In genomic region chr15:99453646-99454045, GRCh38 we compare ENCODE assay signal across 14 cellular contexts.
A peak's percentile ranks its signal among the peaks of the same experiment; 100 is the strongest.
DNase-seq lines count a peak whose midpoint lies in the region; ATAC-seq and TF ChIP-seq lines count a peak whose summit lies in the region.
"Had no signal": no experiment of that assay in that cellular context is flagged by ENCODE, and none has a peak within 500 bp of the region (broad histone marks: within the 10 kb centered on the region; RNA-seq: fewer than 3 reads in every experiment).

No MANE protein-coding gene starts in this region.

- TF ChIP-seq EP300 in SK-N-SH (IDR thresholded peaks at IDR 0.05; ENCODE audit: borderline replicate concordance in 1 of 2, low read depth in 1 of 2, low read length in 1 of 2) (no peak), suprapubic skin (IDR thresholded peaks at IDR 0.05) (no peak)

- POLR2A ChIA-PET in SK-N-SH (lab: Yijun Ruan, JAX) = no interaction called here

- no peak for TF ChIP-seq POLR2A in suprapubic skin (IDR thresholded peaks at IDR 0.05)

- H3K4me1 ChIP-seq in SK-N-SH (ENCODE audit: control insufficient read depth in 1 of 2, insufficient read depth in 2 of 2, low read depth in 1 of 2, low read length in 1 of 2) = peaks cover 4 to 21% of the 10 kb centered on the region in 2 experiments; a peak in 3 of 4 replicates
- peaks cover 67% of the 10 kb centered on the region for H3K4me1 ChIP-seq in suprapubic skin
- no peaks in the 10 kb centered on the region for H3K4me1 ChIP-seq in BE2C

- H3K4me2 ChIP-seq in SK-N-SH = peak overlapping the region; percentile 77; the same call in 1 of the 2 replicates

- no peak for ATAC-seq in SK-N-SH treated with all-trans-retinoic acid at 6 μM for 48 hours

- DNase-seq in SK-N-SH (no peak), dorsolateral prefrontal cortex (no peak), mesenteric fat pad (ENCODE audit: low spot score) (peak; percentile 35), suprapubic skin (ENCODE audit: low spot score in 2 of 2) (no peak), BE2C (no peak), NCI-H2107 (lab: John Stamatoyannopoulos, UW) (no peak)
- no peak for DNase-seq in stimulated activated CD4-positive, alpha-beta T cell treated with anti-CD3 and anti-CD28 coated beads, Interleukin-4, amount 100 ng/mL, for 1 hour
- DNase-seq: NCI-H187; SHP77 treated with DMSO at 0.1 percent for 48 hours; stimulated activated CD4-positive, alpha-beta T cell treated with anti-CD3 and anti-CD28 coated beads, Interleukin-2, amount 100 ng/mL, for 48 hours; stimulated activated naive CD4-positive, alpha-beta T cell had no signal

- no peak overlapping the region for H3K9ac ChIP-seq in SK-N-SH

- 100% methylated on average over 3 of the region's 6 CpGs for WGBS in SK-N-SH (ENCODE audit: low lambda C conversion rate)
- 95% methylated on average over 5 of the region's 6 CpGs for WGBS in suprapubic skin

- H3K36me3 ChIP-seq in SK-N-SH (replicated peaks in 1 of 2; ENCODE audit: control insufficient read depth in 1 of 2, insufficient read depth in 2 of 2, low read length in 1 of 2) = no peaks in the 10 kb centered on the region
- H3K36me3 ChIP-seq in suprapubic skin = no peaks in the 10 kb centered on the region
- H3K36me3 ChIP-seq in BE2C = no peaks in the 10 kb centered on the region

- TF ChIP-seq CTCF in SK-N-SH (IDR thresholded peaks at IDR 0.05) (no peak), dorsolateral prefrontal cortex (IDR thresholded peaks at IDR 0.05 in 54 of 56, conservative IDR thresholded peaks at IDR 0.05 in 2 of 56; ENCODE audit: low read depth in 1 of 56, partially characterized antibody in 56 of 56) (no peak), suprapubic skin (IDR thresholded peaks at IDR 0.05) (no peak), BE2C (IDR thresholded peaks at IDR 0.05; ENCODE audit: low read depth, low read length) (no peak)

- H3K9me3 ChIP-seq in SK-N-SH (no peaks in the 10 kb centered on the region), suprapubic skin (no peaks in the 10 kb centered on the region), BE2C (no peaks in the 10 kb centered on the region)
- H3K9me3 ChIP-seq: mucosa of descending colon had no signal

- H3K9me2 ChIP-seq in SK-N-SH = no peaks in the 10 kb centered on the region

- H2AFZ ChIP-seq in SK-N-SH (ENCODE audit: low read depth) = no peak overlapping the region

- no peaks in the 10 kb centered on the region for H4K20me1 ChIP-seq in SK-N-SH (ENCODE audit: insufficient read depth)

- TF ChIP-seq RAD21 in SK-N-SH (IDR thresholded peaks at IDR 0.05; ENCODE audit: low read length) = no peak

- intact Hi-C loops in dorsolateral prefrontal cortex (cut with DNase I) = no loop called here

- H3K79me2 ChIP-seq in SK-N-SH (ENCODE audit: insufficient read depth) = no peaks in the 10 kb centered on the region

- H3K4me3 ChIP-seq in SK-N-SH (ENCODE audit: low read depth in 2 of 2, low read length in 1 of 2) (no peak overlapping the region), dorsolateral prefrontal cortex (peak overlapping the region in 14 of 59 donors; percentile 2 to 35 (median 26)), suprapubic skin (no peak overlapping the region), BE2C (ENCODE audit: low read depth, low read length) (no peak overlapping the region)
- H3K4me3 ChIP-seq: mucosa of descending colon had no signal

- H3F3A ChIP-seq in SK-N-SH (replicated peaks; ENCODE audit: insufficient read depth) = peaks cover 6% of the 10 kb centered on the region

- H3K27me3 ChIP-seq in SK-N-SH (ENCODE audit: insufficient read depth) (no peaks in the 10 kb centered on the region), dorsolateral prefrontal cortex (no peaks in the 10 kb centered on the region), suprapubic skin (no peaks in the 10 kb centered on the region), BE2C (no peaks in the 10 kb centered on the region)

- no peak overlapping the region for H3K27ac ChIP-seq in SK-N-SH (ENCODE audit: low read depth in 2 of 2, low read length in 1 of 2)
- H3K27ac ChIP-seq in dorsolateral prefrontal cortex = peak overlapping the region in 53 of 59 donors; percentile 0 to 92 (median 81)
- peak overlapping the region; percentile 70 for H3K27ac ChIP-seq in suprapubic skin
- H3K27ac ChIP-seq: 22Rv1 had no signal

- CTCF ChIA-PET in SK-N-SH (lab: Yijun Ruan, JAX) = no interaction called here

TF ChIP-seq in SK-N-SH, 30 proteins besides CTCF, POLR2A, EP300 and RAD21:
- TF ChIP-seq PBX3 (IDR thresholded peaks at IDR 0.05) = no peak

TF ChIP-seq in SK-N-SH treated with all-trans-retinoic acid at 6 μM for 48 hours, 23 proteins besides CTCF, POLR2A, EP300 and RAD21 (continues in another document):
- no peak for TF ChIP-seq PATZ1 (CRISPR knock-in tag; IDR thresholded peaks at IDR 0.05; ENCODE audit: borderline replicate concordance)
- no peak for TF ChIP-seq SNAI2 (CRISPR knock-in tag; IDR thresholded peaks at IDR 0.05)
- TF ChIP-seq TOX (CRISPR knock-in tag; IDR thresholded peaks at IDR 0.05; ENCODE audit: borderline replicate concordance) = no peak
- no peak for TF ChIP-seq ZNF8 (CRISPR knock-in tag; IDR thresholded peaks at IDR 0.05)
- no peak for TF ChIP-seq TCF4 (CRISPR knock-in tag; IDR thresholded peaks at IDR 0.05; ENCODE audit: borderline replicate concordance)
- TF ChIP-seq CSDC2 (CRISPR knock-in tag; IDR thresholded peaks at IDR 0.05) = no peak
- TF ChIP-seq BACH2 (CRISPR knock-in tag; IDR thresholded peaks at IDR 0.05; ENCODE audit: borderline replicate concordance) = no peak
- TF ChIP-seq ZNF565 (CRISPR knock-in tag; conservative IDR thresholded peaks at IDR 0.05; ENCODE audit: low read depth) = no peak
- TF ChIP-seq PPARA (CRISPR knock-in tag; IDR thresholded peaks at IDR 0.05; ENCODE audit: borderline replicate concordance) = no peak
- TF ChIP-seq RARB (CRISPR knock-in tag; IDR thresholded peaks at IDR 0.05) = no peak
- no peak for TF ChIP-seq OSR1 (CRISPR knock-in tag; IDR thresholded peaks at IDR 0.05)
- no peak for TF ChIP-seq GLIS3 (CRISPR knock-in tag; IDR thresholded peaks at IDR 0.05)
- no peak for TF ChIP-seq POU6F1 (CRISPR knock-in tag; IDR thresholded peaks at IDR 0.05; ENCODE audit: borderline replicate concordance, low read depth)
- TF ChIP-seq CSRNP3 (CRISPR knock-in tag; IDR thresholded peaks at IDR 0.05) = no peak
- TF ChIP-seq ZFP3 (CRISPR knock-in tag; IDR thresholded peaks at IDR 0.05) = no peak

Comparison
In these comparisons a context has a peak if more than half of its experiments do, and no peak if none do; other contexts are left out.
1. H3K27ac ChIP-seq: peak in dorsolateral prefrontal cortex (53 of 59) and suprapubic skin (single experiment); none in SK-N-SH (0 of 2).